Comparison of ENCODE assay signal across 22 cellular contexts in the genomic region with DNA sequence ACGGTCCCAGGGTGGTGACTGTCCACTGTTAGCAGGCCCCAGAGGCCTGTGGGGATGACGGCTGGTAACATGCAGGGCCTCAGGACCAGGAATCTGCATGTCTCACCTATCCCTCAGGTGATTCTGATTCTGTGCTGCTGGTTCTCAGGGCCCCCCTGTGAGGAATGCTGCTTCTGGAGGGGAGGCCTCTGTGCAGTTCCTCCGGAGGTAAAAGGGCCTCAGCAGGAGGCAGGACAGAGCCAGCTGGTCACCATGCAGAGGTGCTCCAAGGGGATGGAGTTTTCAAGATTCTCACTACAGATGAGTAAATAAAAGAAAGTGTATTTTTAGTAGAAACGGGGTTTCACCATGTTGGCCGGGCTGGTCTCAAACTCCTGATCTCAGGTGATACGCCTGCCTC. TPM values are rescaled to one million over a fixed set of nuclear protein-coding genes. Genes with fewer than 3 reads are reported as not detected.
DNase-seq lines count a peak whose midpoint lies in the region; ATAC-seq and TF ChIP-seq lines count a peak whose summit lies in the region.
"Had no signal": no experiment of that assay in that cellular context is flagged by ENCODE, and none has a peak within 500 bp of the region (broad histone marks: within the 10 kb centered on the region; RNA-seq: fewer than 3 reads in every experiment).

No MANE protein-coding gene starts in this region.

- no peaks in the 10 kb centered on the region for H3K27me3 Mint-ChIP-seq in activated T-cell treated with anti-CD3 and anti-CD28 coated beads, Interleukin-2, amount 50 U/mL, for 24 hours

- POLR2A ChIA-PET in HEK293 (lab: Yijun Ruan, JAX) = no interaction called here

- peak overlapping the region; percentile 48 for H3K18ac ChIP-seq in neuronal stem cell (ENCODE audit: low read length)

- CTCF ChIA-PET in HEK293 (lab: Yijun Ruan, JAX) = no interaction called here

- no peak overlapping the region for H3K23ac ChIP-seq in neuronal stem cell (ENCODE audit: low read depth, low read length, poor library complexity)

- no peak overlapping the region for H4K8ac ChIP-seq in neuronal stem cell (ENCODE audit: low read depth, low read length)

- peak overlapping the region; percentile 10 for H3K9ac ChIP-seq in neuronal stem cell (ENCODE audit: low read depth, low read length, poor library complexity)

- no peak overlapping the region for H2AFZ ChIP-seq in neuronal stem cell (ENCODE audit: low read length)
- H2AFZ ChIP-seq: PC-9 had no signal

- H3K4me1 ChIP-seq in HEK293 (ENCODE audit: control insufficient read depth, insufficient read depth, low read length) (no peaks in the 10 kb centered on the region), neuronal stem cell (ENCODE audit: control insufficient read depth in 2 of 2, insufficient read depth in 1 of 2, low read depth in 1 of 2, low read length in 2 of 2) (peaks cover 22 to 27% of the 10 kb centered on the region in 2 donors)

- peak overlapping the region; percentile 67 for H3K27ac Mint-ChIP-seq in activated T-cell treated with anti-CD3 and anti-CD28 coated beads, Interleukin-2, amount 50 U/mL, for 24 hours
- H3K27ac Mint-ChIP-seq: activated naive CD4-positive, alpha-beta T cell treated with anti-CD3 and anti-CD28 coated beads for 36 hours; immature natural killer cell had no signal

- no peak overlapping the region for H3K4me2 ChIP-seq in neuronal stem cell (ENCODE audit: insufficient read depth, low read length, poor library complexity, severe bottlenecking)
- H3K4me2 ChIP-seq: PC-9 had no signal

- H3K4me3 Mint-ChIP-seq in activated T-cell treated with anti-CD3 and anti-CD28 coated beads, Interleukin-2, amount 50 U/mL, for 24 hours = no peak overlapping the region
- H3K4me3 Mint-ChIP-seq: activated naive CD4-positive, alpha-beta T cell treated with anti-CD3 and anti-CD28 coated beads for 36 hours; immature natural killer cell had no signal

- H3K27ac ChIP-seq in HEK293 (ENCODE audit: extremely low read depth, low read depth, low read length) = no peak overlapping the region
- H3K27ac ChIP-seq in caudate nucleus (ENCODE audit: low read depth, low read length) = peak overlapping the region; percentile 69
- H3K27ac ChIP-seq in neuronal stem cell (replicated peaks; ENCODE audit: low read length) = no peak overlapping the region
- H3K27ac ChIP-seq: cardiac muscle cell, gastrocnemius medialis, PC-9 had no signal

- no peak overlapping the region for H3K4ac ChIP-seq in neuronal stem cell (ENCODE audit: low read length)

- no peak overlapping the region for H3K14ac ChIP-seq in neuronal stem cell (ENCODE audit: low read length)

- H3K36me3 Mint-ChIP-seq in activated T-cell treated with anti-CD3 and anti-CD28 coated beads, Interleukin-2, amount 50 U/mL, for 24 hours (ENCODE audit: low read depth) = peaks cover 92% of the 10 kb centered on the region

- no peak for TF ChIP-seq CTCF in HEK293 (tag by site-specific recombination; IDR thresholded peaks at IDR 0.05)

- H2AK5ac ChIP-seq in neuronal stem cell (ENCODE audit: low read depth, low read length) = no peak overlapping the region

- H2BK15ac ChIP-seq in neuronal stem cell (ENCODE audit: low read length) = peak overlapping the region; percentile 45

- H3K9me3 ChIP-seq in HEK293 (ENCODE audit: control insufficient read depth, insufficient read depth, low read depth, low read length) (no peaks in the 10 kb centered on the region), neuronal stem cell (replicated peaks in 1 of 2; ENCODE audit: control insufficient read depth in 2 of 2, insufficient read depth in 1 of 2, low read depth in 1 of 2, low read length in 2 of 2) (no peaks in the 10 kb centered on the region)
- H3K9me3 ChIP-seq: gastrocnemius medialis, transverse colon had no signal

- H2BK120ac ChIP-seq in neuronal stem cell (ENCODE audit: low read depth, low read length) = no peak overlapping the region

- H3K4me1 Mint-ChIP-seq in activated T-cell treated with anti-CD3 and anti-CD28 coated beads, Interleukin-2, amount 50 U/mL, for 24 hours (ENCODE audit: low read depth) = peaks cover 29% of the 10 kb centered on the region
- H3K4me1 Mint-ChIP-seq: immature natural killer cell had no signal

- H3K9me3 Mint-ChIP-seq in activated T-cell treated with anti-CD3 and anti-CD28 coated beads, Interleukin-2, amount 50 U/mL, for 24 hours = no peaks in the 10 kb centered on the region
- H3K9me3 Mint-ChIP-seq: activated naive CD4-positive, alpha-beta T cell treated with anti-CD3 and anti-CD28 coated beads for 36 hours; immature natural killer cell had no signal

- no CpG with 5 or more reads among the region's 6 CpGs for WGBS in neuronal stem cell (ENCODE audit: extremely low coverage in 2 of 2, insufficient read length in 2 of 2, insufficient replicate concordance in 1 of 2), 2 donors

- H3K36me3 ChIP-seq in HEK293 (ENCODE audit: control insufficient read depth in 2 of 2, insufficient read depth in 1 of 2, low read length in 2 of 2) (peaks cover 3 to 57% of the 10 kb centered on the region in 2 experiments; a peak in 2 of 3 replicates), neuronal stem cell (replicated peaks in 1 of 2; ENCODE audit: control insufficient read depth in 2 of 2, insufficient read depth in 2 of 2, low read length in 2 of 2) (peaks cover 1 to 43% of the 10 kb centered on the region in 2 donors)
- H3K36me3 ChIP-seq: cardiac muscle cell had no signal

- H2BK12ac ChIP-seq in neuronal stem cell (ENCODE audit: low read length) = no peak overlapping the region

- H3K79me1 ChIP-seq in neuronal stem cell (ENCODE audit: low read depth, low read length) = no peaks in the 10 kb centered on the region

- H2BK5ac ChIP-seq in neuronal stem cell (ENCODE audit: low read length) = no peak overlapping the region

- no peaks in the 10 kb centered on the region for H3K27me3 ChIP-seq in neuronal stem cell (ENCODE audit: control insufficient read depth in 3 of 3, insufficient read depth in 3 of 3, low read depth in 1 of 3, low read length in 3 of 3)
- H3K27me3 ChIP-seq: cardiac muscle cell, gastrocnemius medialis, transverse colon had no signal

- ATAC-seq in HG03342 (IDR thresholded peaks at IDR 0.05; ENCODE audit: unreplicated experiment) = no peak
- ATAC-seq: gastrocnemius medialis had no signal

- no peak overlapping the region for H4K91ac ChIP-seq in neuronal stem cell (ENCODE audit: low read depth, low read length, poor library complexity)

- no peak for DNase-seq in activated T-cell treated with anti-CD3 and anti-CD28 coated beads, Interleukin-2, amount 50 U/mL, for 24 hours
- DNase-seq in activated T-cell treated with anti-CD3 and anti-CD28 coated beads, Interleukin-2, amount 50 U/mL, for 1 hour = no peak
- no peak for DNase-seq in caudate nucleus (lab: John Stamatoyannopoulos, UW)
- DNase-seq in neuronal stem cell (ENCODE audit: low spot score) = no peak
- DNase-seq in nucleus accumbens (lab: John Stamatoyannopoulos, UW) = no peak
- DNase-seq in SKM-1 (lab: John Stamatoyannopoulos, UW; ENCODE audit: unreplicated experiment) = no peak
- DNase-seq: activated CD4-positive, alpha-beta T cell treated with anti-CD3 and anti-CD28 coated beads, Interleukin-2, amount 50 U/mL, for 48 hours; activated naive CD4-positive, alpha-beta T cell treated with anti-CD3 and anti-CD28 coated beads for 36 hours; dermis blood vessel endothelial cell; DMS153; gastrocnemius medialis; hippocampal formation; immature natural killer cell; NCI-H1092 treated with DMSO at 0.1 percent for 48 hours; NCI-H1930; NCI-H526; PC-9; Right ventricle myocardium superior; transverse colon had no signal

- H3K4me3 ChIP-seq in HEK293 (ENCODE audit: low read depth, low read length) (no peak overlapping the region), neuronal stem cell (ENCODE audit: low read length in 2 of 2) (no peak overlapping the region)
- H3K4me3 ChIP-seq: cardiac muscle cell, gastrocnemius medialis, PC-9, transverse colon had no signal

TF ChIP-seq in HEK293, 187 proteins besides CTCF, POLR2A, EP300 and RAD21:
- TF ChIP-seq KLF10 (tag by site-specific recombination; IDR thresholded peaks at IDR 0.05) (no peak), ZIC2 (tag by site-specific recombination; IDR thresholded peaks at IDR 0.05) (peak; percentile 43; the same call in 1 of the 2 replicates), GLIS1 (tag by site-specific recombination; IDR thresholded peaks at IDR 0.05) (peak; percentile 54; the same call in 1 of the 2 replicates)
TF ChIP-seq in HEK293: peak in this region for 2.

RNA-seq across cellular contexts. Expression of gene CLEC16A, which starts 33.8 kb away (rescaled TPM):
- 7.1 TPM for polyA plus RNA-seq in neuronal stem cell (2013, experiment 1 of 2)
- 6.7 TPM for polyA plus RNA-seq in neuronal stem cell (2013, experiment 2 of 2)

RNA-seq across cellular contexts. Expression of gene DEXI, which starts 35.9 kb away (rescaled TPM):
- polyA plus RNA-seq in neuronal stem cell (2013, experiment 1 of 2) = 25.2 TPM
- polyA plus RNA-seq in neuronal stem cell (2013, experiment 2 of 2) = 25.3 TPM
